1 cellular context compared by ENCODE assay signal in the genomic region with DNA sequence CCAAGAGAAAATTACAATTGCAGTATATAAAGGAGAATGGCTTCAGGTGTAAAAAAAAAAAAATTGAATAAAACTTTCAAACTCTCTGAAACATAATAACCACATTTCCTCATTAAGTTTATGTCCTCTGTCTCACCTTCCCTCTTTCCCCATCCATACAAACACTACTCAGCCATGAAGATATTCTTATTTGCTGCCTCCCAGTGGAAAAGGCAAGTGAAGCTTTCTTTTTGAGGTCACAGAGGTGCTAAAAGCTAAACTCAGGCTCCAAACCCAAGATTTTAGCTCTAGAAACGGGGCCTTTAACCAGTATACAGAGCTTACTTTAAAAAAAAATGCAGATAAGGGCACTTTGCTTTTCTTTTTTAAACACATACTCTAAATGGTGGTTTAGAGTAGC.
TF ChIP-seq lines count a peak whose summit lies in the region.

No MANE protein-coding gene starts in this region.

TF ChIP-seq in GM23338, 12 proteins besides CTCF, POLR2A, EP300 and RAD21 (continued from another document):
- TF ChIP-seq, protein P1, sequence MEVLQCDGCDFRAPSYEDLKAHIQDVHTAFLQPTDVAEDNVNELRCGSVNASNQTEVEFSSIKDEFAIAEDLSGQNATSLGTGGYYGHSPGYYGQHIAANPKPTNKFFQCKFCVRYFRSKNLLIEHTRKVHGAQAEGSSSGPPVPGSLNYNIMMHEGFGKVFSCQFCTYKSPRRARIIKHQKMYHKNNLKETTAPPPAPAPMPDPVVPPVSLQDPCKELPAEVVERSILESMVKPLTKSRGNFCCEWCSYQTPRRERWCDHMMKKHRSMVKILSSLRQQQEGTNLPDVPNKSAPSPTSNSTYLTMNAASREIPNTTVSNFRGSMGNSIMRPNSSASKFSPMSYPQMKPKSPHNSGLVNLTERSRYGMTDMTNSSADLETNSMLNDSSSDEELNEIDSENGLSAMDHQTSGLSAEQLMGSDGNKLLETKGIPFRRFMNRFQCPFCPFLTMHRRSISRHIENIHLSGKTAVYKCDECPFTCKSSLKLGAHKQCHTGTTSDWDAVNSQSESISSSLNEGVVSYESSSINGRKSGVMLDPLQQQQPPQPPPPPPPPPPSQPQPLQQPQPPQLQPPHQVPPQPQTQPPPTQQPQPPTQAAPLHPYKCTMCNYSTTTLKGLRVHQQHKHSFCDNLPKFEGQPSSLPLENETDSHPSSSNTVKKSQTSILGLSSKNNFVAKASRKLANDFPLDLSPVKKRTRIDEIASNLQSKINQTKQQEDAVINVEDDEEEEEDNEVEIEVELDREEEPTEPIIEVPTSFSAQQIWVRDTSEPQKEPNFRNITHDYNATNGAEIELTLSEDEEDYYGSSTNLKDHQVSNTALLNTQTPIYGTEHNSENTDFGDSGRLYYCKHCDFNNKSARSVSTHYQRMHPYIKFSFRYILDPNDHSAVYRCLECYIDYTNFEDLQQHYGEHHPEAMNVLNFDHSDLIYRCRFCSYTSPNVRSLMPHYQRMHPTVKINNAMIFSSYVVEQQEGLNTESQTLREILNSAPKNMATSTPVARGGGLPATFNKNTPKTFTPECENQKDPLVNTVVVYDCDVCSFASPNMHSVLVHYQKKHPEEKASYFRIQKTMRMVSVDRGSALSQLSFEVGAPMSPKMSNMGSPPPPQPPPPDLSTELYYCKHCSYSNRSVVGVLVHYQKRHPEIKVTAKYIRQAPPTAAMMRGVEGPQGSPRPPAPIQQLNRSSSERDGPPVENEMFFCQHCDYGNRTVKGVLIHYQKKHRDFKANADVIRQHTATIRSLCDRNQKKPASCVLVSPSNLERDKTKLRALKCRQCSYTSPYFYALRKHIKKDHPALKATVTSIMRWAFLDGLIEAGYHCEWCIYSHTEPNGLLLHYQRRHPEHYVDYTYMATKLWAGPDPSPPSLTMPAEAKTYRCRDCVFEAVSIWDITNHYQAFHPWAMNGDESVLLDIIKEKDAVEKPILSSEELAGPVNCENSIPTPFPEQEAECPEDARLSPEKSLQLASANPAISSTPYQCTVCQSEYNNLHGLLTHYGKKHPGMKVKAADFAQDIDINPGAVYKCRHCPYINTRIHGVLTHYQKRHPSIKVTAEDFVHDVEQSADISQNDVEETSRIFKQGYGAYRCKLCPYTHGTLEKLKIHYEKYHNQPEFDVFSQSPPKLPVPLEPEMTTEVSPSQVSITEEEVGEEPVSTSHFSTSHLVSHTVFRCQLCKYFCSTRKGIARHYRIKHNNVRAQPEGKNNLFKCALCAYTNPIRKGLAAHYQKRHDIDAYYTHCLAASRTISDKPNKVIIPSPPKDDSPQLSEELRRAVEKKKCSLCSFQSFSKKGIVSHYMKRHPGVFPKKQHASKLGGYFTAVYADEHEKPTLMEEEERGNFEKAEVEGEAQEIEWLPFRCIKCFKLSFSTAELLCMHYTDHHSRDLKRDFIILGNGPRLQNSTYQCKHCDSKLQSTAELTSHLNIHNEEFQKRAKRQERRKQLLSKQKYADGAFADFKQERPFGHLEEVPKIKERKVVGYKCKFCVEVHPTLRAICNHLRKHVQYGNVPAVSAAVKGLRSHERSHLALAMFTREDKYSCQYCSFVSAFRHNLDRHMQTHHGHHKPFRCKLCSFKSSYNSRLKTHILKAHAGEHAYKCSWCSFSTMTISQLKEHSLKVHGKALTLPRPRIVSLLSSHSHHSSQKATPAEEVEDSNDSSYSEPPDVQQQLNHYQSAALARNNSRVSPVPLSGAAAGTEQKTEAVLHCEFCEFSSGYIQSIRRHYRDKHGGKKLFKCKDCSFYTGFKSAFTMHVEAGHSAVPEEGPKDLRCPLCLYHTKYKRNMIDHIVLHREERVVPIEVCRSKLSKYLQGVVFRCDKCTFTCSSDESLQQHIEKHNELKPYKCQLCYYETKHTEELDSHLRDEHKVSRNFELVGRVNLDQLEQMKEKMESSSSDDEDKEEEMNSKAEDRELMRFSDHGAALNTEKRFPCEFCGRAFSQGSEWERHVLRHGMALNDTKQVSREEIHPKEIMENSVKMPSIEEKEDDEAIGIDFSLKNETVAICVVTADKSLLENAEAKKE (CRISPR knock-in tag; IDR thresholded peaks at IDR 0.05): no peak
- no peak for TF ChIP-seq POLR2AphosphoS5 (IDR thresholded peaks at IDR 0.05; ENCODE audit: low read depth)
- TF ChIP-seq JUNB (IDR thresholded peaks at IDR 0.05; ENCODE audit: unreplicated experiment): no peak
- TF ChIP-seq EZH2 (IDR thresholded peaks at IDR 0.05; ENCODE audit: low read depth, unreplicated experiment): no peak
- TF ChIP-seq EZH2phosphoT487 (IDR thresholded peaks at IDR 0.05; ENCODE audit: unreplicated experiment): no peak
- TF ChIP-seq, protein P2, sequence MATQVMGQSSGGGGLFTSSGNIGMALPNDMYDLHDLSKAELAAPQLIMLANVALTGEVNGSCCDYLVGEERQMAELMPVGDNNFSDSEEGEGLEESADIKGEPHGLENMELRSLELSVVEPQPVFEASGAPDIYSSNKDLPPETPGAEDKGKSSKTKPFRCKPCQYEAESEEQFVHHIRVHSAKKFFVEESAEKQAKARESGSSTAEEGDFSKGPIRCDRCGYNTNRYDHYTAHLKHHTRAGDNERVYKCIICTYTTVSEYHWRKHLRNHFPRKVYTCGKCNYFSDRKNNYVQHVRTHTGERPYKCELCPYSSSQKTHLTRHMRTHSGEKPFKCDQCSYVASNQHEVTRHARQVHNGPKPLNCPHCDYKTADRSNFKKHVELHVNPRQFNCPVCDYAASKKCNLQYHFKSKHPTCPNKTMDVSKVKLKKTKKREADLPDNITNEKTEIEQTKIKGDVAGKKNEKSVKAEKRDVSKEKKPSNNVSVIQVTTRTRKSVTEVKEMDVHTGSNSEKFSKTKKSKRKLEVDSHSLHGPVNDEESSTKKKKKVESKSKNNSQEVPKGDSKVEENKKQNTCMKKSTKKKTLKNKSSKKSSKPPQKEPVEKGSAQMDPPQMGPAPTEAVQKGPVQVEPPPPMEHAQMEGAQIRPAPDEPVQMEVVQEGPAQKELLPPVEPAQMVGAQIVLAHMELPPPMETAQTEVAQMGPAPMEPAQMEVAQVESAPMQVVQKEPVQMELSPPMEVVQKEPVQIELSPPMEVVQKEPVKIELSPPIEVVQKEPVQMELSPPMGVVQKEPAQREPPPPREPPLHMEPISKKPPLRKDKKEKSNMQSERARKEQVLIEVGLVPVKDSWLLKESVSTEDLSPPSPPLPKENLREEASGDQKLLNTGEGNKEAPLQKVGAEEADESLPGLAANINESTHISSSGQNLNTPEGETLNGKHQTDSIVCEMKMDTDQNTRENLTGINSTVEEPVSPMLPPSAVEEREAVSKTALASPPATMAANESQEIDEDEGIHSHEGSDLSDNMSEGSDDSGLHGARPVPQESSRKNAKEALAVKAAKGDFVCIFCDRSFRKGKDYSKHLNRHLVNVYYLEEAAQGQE (IDR thresholded peaks at IDR 0.05; ENCODE audit: unreplicated experiment): no peak
- no peak for TF ChIP-seq ZNF331 (CRISPR knock-in tag; IDR thresholded peaks at IDR 0.05; ENCODE audit: low read depth)
- TF ChIP-seq, protein P3, sequence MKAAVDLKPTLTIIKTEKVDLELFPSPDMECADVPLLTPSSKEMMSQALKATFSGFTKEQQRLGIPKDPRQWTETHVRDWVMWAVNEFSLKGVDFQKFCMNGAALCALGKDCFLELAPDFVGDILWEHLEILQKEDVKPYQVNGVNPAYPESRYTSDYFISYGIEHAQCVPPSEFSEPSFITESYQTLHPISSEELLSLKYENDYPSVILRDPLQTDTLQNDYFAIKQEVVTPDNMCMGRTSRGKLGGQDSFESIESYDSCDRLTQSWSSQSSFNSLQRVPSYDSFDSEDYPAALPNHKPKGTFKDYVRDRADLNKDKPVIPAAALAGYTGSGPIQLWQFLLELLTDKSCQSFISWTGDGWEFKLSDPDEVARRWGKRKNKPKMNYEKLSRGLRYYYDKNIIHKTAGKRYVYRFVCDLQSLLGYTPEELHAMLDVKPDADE (IDR thresholded peaks at IDR 0.05): no peak
